ENCODE assay signal across 3 cellular contexts in genomic region chr12:71150042-71150441, GRCh38. TPM values are rescaled to one million over a fixed set of nuclear protein-coding genes. Genes with fewer than 3 reads are reported as not detected.
"Had no signal": no experiment of that assay in that cellular context is flagged by ENCODE, and none has a peak within 500 bp of the region (broad histone marks: within the 10 kb centered on the region; RNA-seq: fewer than 3 reads in every experiment).

No MANE protein-coding gene starts in this region.

RNA-seq across cellular contexts. Expression of gene TSPAN8, which starts 7.8 kb away (rescaled TPM):
- total RNA-seq: GM23248, H7 had no signal
- polyA plus RNA-seq: GM23248, IgD-negative memory B cell had no signal
